ENCODE assay signal across 8 cellular contexts in the genomic region with DNA sequence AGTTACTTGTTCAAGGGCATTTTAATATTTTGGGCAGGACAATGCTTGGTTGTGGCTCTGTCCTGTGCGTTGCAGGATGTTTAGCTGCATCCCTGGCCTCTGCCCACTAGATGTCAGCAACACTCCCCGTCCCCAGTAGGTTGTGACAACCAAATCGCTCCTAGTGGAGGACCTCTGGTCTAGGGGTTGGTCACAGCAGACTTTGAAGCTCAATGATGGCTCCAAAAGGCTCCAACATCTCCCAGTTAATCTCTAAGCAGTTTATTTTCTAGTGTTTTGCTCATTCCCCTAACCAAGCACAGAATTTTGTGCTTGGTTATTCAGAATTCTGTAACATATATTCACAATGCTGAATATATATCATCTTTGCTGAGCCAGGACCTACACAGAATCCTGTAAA.
DNase-seq lines count a peak whose midpoint lies in the region; ATAC-seq and TF ChIP-seq lines count a peak whose summit lies in the region.

No MANE protein-coding gene starts in this region.

- TF ChIP-seq CTCF in BJ (IDR thresholded peaks at IDR 0.05; ENCODE audit: insufficient read depth, low read depth, low read length) (peak; percentile 95), coronary artery (IDR thresholded peaks at IDR 0.05) (peak; percentile 64), lung (IDR thresholded peaks at IDR 0.05; ENCODE audit: control extremely low read depth, extremely low read depth) (peak; percentile 62)

- CTCF ChIA-PET in BJ (lab: Yijun Ruan, JAX): interaction anchor here (0.5 to 7.3 kb wide), 26 partner anchors 11 to 1401 kb away, joined by 3 to 94 read pairs (median 4); no protein-coding TSS in a partner anchor

- WGBS in lung, 2 donors: 3% methylated on average over 3 of the region's 3 CpGs

- H3K4me3 ChIP-seq in BJ (ENCODE audit: low read depth, low read length) (no peak overlapping the region), coronary artery (no peak overlapping the region), lung (no peak overlapping the region)

- H3K9me3 ChIP-seq in lung (ENCODE audit: control insufficient read depth in 2 of 2, insufficient read depth in 1 of 2, low read length in 1 of 2): peaks cover 0 to 4% of the 10 kb centered on the region in 2 donors

- ATAC-seq in GM18867 (IDR thresholded peaks at IDR 0.05; ENCODE audit: unreplicated experiment) (peak; percentile 97), HG03064 (IDR thresholded peaks at IDR 0.05; ENCODE audit: low read depth, unreplicated experiment) (peak; percentile 82), lung (ENCODE audit: insufficient read depth, low FRiP score) (peak; percentile 88)
- peak; percentile 90 to 92 for ATAC-seq in activated CD4-positive, CD25-positive, alpha-beta regulatory T cell treated with anti-CD3 and anti-CD28 coated beads, Interleukin-2, amount 50 U/mL, for 24 hours

- H3K4me1 ChIP-seq in lung (ENCODE audit: control insufficient read depth in 2 of 2, insufficient read depth in 2 of 2, low read length in 2 of 2): no peaks in the 10 kb centered on the region

- no peak for DNase-seq in BJ (ENCODE audit: low read depth)
- DNase-seq in NCI-H2227 (lab: John Stamatoyannopoulos, UW; ENCODE audit: unreplicated experiment): peak; percentile 79
- DNase-seq in coronary artery (ENCODE audit: low spot score): no peak
- DNase-seq in lung (ENCODE audit: low spot score): peak; percentile 61
- DNase-seq in stimulated activated CD8-positive, alpha-beta memory T cell treated with anti-CD3 and anti-CD28 coated beads, Interleukin-7, amount 100 ng/mL, for 48 hours (ENCODE audit: extremely low read depth in 1 of 2, low read depth in 1 of 2): peak; percentile 21 to 39

- H3K27me3 ChIP-seq in BJ (ENCODE audit: control insufficient read depth, insufficient read depth, low read length): peaks cover 22% of the 10 kb centered on the region
- peaks cover under 1% of the 10 kb centered on the region for H3K27me3 ChIP-seq in lung (ENCODE audit: control insufficient read depth, insufficient read depth)

- H3K36me3 ChIP-seq in BJ (ENCODE audit: control insufficient read depth, insufficient read depth, low read length): no peaks in the 10 kb centered on the region
- H3K36me3 ChIP-seq in lung (ENCODE audit: control insufficient read depth in 2 of 2, insufficient read depth in 2 of 2, low read length in 2 of 2): no peaks in the 10 kb centered on the region

- H3K27ac ChIP-seq in coronary artery (no peak overlapping the region), lung (ENCODE audit: low read depth in 1 of 2, low read length in 1 of 2) (no peak overlapping the region)

- POLR2A ChIA-PET in BJ (lab: Charles Lee): no interaction called here

Comparison
In these comparisons a context has a peak if more than half of its experiments do, and no peak if none do; other contexts are left out.
1. DNase-seq: peak in NCI-H2227 (single experiment), lung (single experiment) and stimulated activated CD8-positive, alpha-beta memory T cell treated with anti-CD3 and anti-CD28 coated beads, Interleukin-7, amount 100 ng/mL, for 48 hours (2 of 2); none in BJ (single experiment) and coronary artery (single experiment).
2. Peak in every context shown above with its lines, with median percentiles within 50 percentile points of each other: CTCF ChIP-seq and ATAC-seq.